8 cellular contexts compared by ENCODE assay signal in the genomic region with DNA sequence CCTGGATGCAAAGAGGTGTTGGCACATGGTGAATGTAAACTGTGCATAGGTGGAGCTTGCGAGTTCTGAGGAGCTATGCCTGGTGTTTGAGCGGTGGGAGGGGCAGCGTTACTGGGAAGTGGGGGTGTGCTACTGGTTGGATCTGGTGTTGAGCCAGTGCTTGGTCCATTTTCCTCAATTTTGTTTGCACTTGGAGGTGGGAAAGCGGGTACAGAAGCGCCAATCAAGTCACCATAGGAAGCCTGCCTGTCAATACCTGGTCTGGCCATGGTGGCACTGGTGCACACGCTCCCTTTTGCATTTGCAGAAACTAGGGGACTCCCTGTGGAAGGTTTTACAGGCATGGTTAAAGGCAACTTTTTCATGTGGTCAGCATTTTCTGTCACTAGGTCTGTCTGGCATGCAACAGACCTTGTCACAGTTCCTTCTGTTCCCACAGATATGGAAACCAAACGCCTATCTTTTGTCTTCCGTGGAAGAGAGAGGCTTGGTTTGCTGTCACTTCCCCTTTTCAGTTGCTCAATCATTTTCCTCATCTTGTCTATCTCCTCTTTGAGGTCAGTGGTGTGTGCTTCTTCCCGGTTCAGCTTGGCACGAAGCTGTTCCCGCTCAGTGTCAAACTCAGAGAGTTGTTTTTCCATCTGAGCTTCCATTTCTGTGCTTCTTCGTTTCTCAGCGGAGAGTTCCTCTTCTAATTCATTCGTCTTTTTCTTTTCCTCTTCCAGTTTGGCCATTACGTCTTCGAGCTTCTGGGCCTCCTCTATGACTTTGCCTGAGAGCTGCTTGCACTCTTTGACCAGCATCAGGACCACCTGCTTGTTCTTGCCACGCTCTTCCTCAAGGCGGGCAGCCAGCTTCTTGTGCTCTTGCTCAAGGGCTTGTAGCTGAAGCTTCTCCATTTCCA.
DNase-seq lines count a peak whose midpoint lies in the region; ATAC-seq and TF ChIP-seq lines count a peak whose summit lies in the region.

No MANE protein-coding gene starts in this region.

- no peak overlapping the region for H3K4me3 ChIP-seq in upper lobe of right lung

- DNase-seq in T-helper 2 cell treated with Interferon-gamma antibody and Interleukin-4, amounts not matched to agents 5 μg/mL and 100 μg/mL, for 36 hours (ENCODE audit: low spot score): no peak
- DNase-seq in T-helper 2 cell (no peak), UCSD-AML1 (lab: John Stamatoyannopoulos, UW; ENCODE audit: unreplicated experiment) (peak; percentile 63), upper lobe of right lung (no peak), activated gamma-delta T cell (lab: John Stamatoyannopoulos, UW) (no peak), mesothelial cell of epicardium (ENCODE audit: low spot score in 2 of 2, unreplicated experiment in 2 of 2) (no peak)
- DNase-seq in naive thymus-derived CD8-positive, alpha-beta T cell: no peak

- no peaks in the 10 kb centered on the region for H3K27me3 Mint-ChIP-seq in T-helper 2 cell treated with Interferon-gamma antibody and Interleukin-4, amounts not matched to agents 5 μg/mL and 100 μg/mL, for 36 hours (ENCODE audit: low read depth)
- H3K27me3 Mint-ChIP-seq in mesothelial cell of epicardium (ENCODE audit: low read depth): no peaks in the 10 kb centered on the region
- peaks cover 5 to 20% (median 6%) of the 10 kb centered on the region in 5 donors for H3K27me3 Mint-ChIP-seq in naive thymus-derived CD8-positive, alpha-beta T cell

- POLR2A ChIA-PET in naive thymus-derived CD8-positive, alpha-beta T cell (lab: Charles Lee): no interaction called here

- H3K9me3 Mint-ChIP-seq in T-helper 2 cell treated with Interferon-gamma antibody and Interleukin-4, amounts not matched to agents 5 μg/mL and 100 μg/mL, for 36 hours: no peaks in the 10 kb centered on the region
- H3K9me3 Mint-ChIP-seq in mesothelial cell of epicardium: no peaks in the 10 kb centered on the region
- peaks cover 0 to 1% (median 0%) of the 10 kb centered on the region in 9 donors for H3K9me3 Mint-ChIP-seq in naive thymus-derived CD8-positive, alpha-beta T cell

- intact Hi-C loops in upper lobe of right lung (cut with DNase I): no loop called here

- H3K27ac Mint-ChIP-seq in T-helper 2 cell treated with Interferon-gamma antibody and Interleukin-4, amounts not matched to agents 5 μg/mL and 100 μg/mL, for 36 hours: no peak overlapping the region
- no peak overlapping the region for H3K27ac Mint-ChIP-seq in mesothelial cell of epicardium
- H3K27ac Mint-ChIP-seq in naive thymus-derived CD8-positive, alpha-beta T cell: no peak overlapping the region

- no peak overlapping the region for H3K27ac ChIP-seq in upper lobe of right lung

- peaks cover 4% of the 10 kb centered on the region for H3K4me1 Mint-ChIP-seq in T-helper 2 cell treated with Interferon-gamma antibody and Interleukin-4, amounts not matched to agents 5 μg/mL and 100 μg/mL, for 36 hours (ENCODE audit: low read depth)
- H3K4me1 Mint-ChIP-seq in mesothelial cell of epicardium: peaks cover 8% of the 10 kb centered on the region
- H3K4me1 Mint-ChIP-seq in naive thymus-derived CD8-positive, alpha-beta T cell: peaks cover 0 to 7% (median 5%) of the 10 kb centered on the region in 4 donors

- TF ChIP-seq CTCF in upper lobe of right lung (IDR thresholded peaks at IDR 0.05): no peak
- TF ChIP-seq CTCF in mesothelial cell of epicardium (IDR thresholded peaks at IDR 0.05; ENCODE audit: unreplicated experiment): no peak

- H3K36me3 Mint-ChIP-seq in T-helper 2 cell treated with Interferon-gamma antibody and Interleukin-4, amounts not matched to agents 5 μg/mL and 100 μg/mL, for 36 hours (ENCODE audit: low read depth): no peaks in the 10 kb centered on the region
- peaks cover 17% of the 10 kb centered on the region for H3K36me3 Mint-ChIP-seq in mesothelial cell of epicardium
- H3K36me3 Mint-ChIP-seq in naive thymus-derived CD8-positive, alpha-beta T cell: no peaks in the 10 kb centered on the region

- H3K36me3 ChIP-seq in upper lobe of right lung: no peaks in the 10 kb centered on the region

- H3K9me3 ChIP-seq in upper lobe of right lung: no peaks in the 10 kb centered on the region

- peak; percentile 71 for ATAC-seq in HG03095 (IDR thresholded peaks at IDR 0.05; ENCODE audit: unreplicated experiment)
- peak; percentile 87 for ATAC-seq in upper lobe of right lung
- ATAC-seq in naive thymus-derived CD8-positive, alpha-beta T cell: no peak

- no peaks in the 10 kb centered on the region for H3K4me1 ChIP-seq in upper lobe of right lung

- no peaks in the 10 kb centered on the region for H3K27me3 ChIP-seq in upper lobe of right lung

- H3K4me3 Mint-ChIP-seq in T-helper 2 cell treated with Interferon-gamma antibody and Interleukin-4, amounts not matched to agents 5 μg/mL and 100 μg/mL, for 36 hours: peak overlapping the region; percentile 47
- no peak overlapping the region for H3K4me3 Mint-ChIP-seq in mesothelial cell of epicardium
- H3K4me3 Mint-ChIP-seq in naive thymus-derived CD8-positive, alpha-beta T cell: peak overlapping the region in 1 of 10 donors; percentile 69

Comparison
In these comparisons a context has a peak if more than half of its experiments do, and no peak if none do; other contexts are left out.
1. ATAC-seq: peak in HG03095 (single experiment) and upper lobe of right lung (single experiment); none in naive thymus-derived CD8-positive, alpha-beta T cell (0 of 2).